In the genomic region with DNA sequence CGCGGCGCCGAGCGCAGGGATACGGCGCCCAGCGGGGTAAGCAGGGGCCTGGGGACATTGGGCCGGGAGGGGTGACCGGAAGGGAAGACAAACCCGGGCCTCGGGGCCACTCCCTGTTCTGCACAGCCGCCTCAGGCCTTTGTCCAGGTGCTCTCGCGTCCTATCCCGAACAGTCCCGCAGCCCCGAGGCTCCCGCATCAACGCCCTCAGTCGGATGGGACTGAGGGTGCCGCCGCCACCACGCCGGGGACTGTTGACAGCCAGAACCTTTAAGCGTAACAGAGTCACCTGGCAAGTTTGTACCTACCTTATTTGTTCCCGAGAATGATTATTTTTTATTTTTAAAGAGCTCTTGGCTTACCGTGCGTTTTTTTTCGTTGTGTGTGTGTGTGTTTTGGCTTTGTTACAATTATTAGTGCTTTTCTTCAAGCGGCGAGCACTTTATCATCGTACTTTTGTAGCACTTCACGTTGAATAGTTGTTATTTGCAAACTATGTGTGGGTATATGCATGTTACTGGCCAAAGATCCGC, we compare ENCODE assay signal across 8 cellular contexts. TPM values are rescaled to one million over a fixed set of nuclear protein-coding genes. Genes with fewer than 3 reads are reported as not detected.
DNase-seq lines count a peak whose midpoint lies in the region; ATAC-seq lines count a peak whose summit lies in the region.

No MANE protein-coding gene starts in this region.

- peak; percentile 43 for DNase-seq in ACHN
- DNase-seq in SJSA1 (ENCODE audit: low read depth in 1 of 2, low spot score in 2 of 2), result no peak
- no peak for DNase-seq in epithelial cell of prostate (ENCODE audit: low read depth, low spot score)
- no peak for DNase-seq in Ammon's horn (ENCODE audit: low spot score)
- DNase-seq in activated gamma-delta T cell (lab: John Stamatoyannopoulos, UW), result no peak

- no peaks in the 10 kb centered on the region for H3K27me3 ChIP-seq in SJSA1 (replicated peaks)
- H3K27me3 ChIP-seq in neuron (ENCODE audit: insufficient read depth, low read length), result no peaks in the 10 kb centered on the region

- ATAC-seq in GM19043 (IDR thresholded peaks at IDR 0.05; ENCODE audit: low read depth, unreplicated experiment) (peak; percentile 17), HG03354 (IDR thresholded peaks at IDR 0.05; ENCODE audit: poor library complexity, severe bottlenecking, unreplicated experiment) (peak; percentile 44)

- no peaks in the 10 kb centered on the region for H3K9me3 ChIP-seq in SJSA1 (replicated peaks)
- no peaks in the 10 kb centered on the region for H3K9me3 ChIP-seq in neuron (ENCODE audit: low read length)

- peaks cover 9% of the 10 kb centered on the region for H3K4me1 ChIP-seq in SJSA1 (replicated peaks)
- H3K4me1 ChIP-seq in neuron (ENCODE audit: insufficient read depth, low read length), result peaks cover 25% of the 10 kb centered on the region

- in situ Hi-C loops in ACHN (cut with HindIII; ENCODE audit: low pct_ligation_motif_present, low pct_unique_long_range_greater_than_20kb, low sequenced_read_pairs), result no loop called here

- peak overlapping the region; percentile 87 for H3K27ac ChIP-seq in SJSA1
- H3K27ac ChIP-seq in epithelial cell of prostate, result peak overlapping the region; percentile 98

- H3K4me3 ChIP-seq in SJSA1 (peak overlapping the region; percentile 98), neuron (ENCODE audit: low read length) (peak overlapping the region; percentile 83)

- H3K36me3 ChIP-seq in SJSA1 (peaks cover 39% of the 10 kb centered on the region), neuron (ENCODE audit: insufficient read depth, low read length) (peaks cover 25% of the 10 kb centered on the region)

- peak overlapping the region; percentile 56 for H2AFZ ChIP-seq in neuron (ENCODE audit: low read depth, low read length)

RNA-seq across cellular contexts. Expression of a gene that starts 0.4 kb away (rescaled TPM):
- 12.1 and 43.4 TPM in 2 replicates for total RNA-seq in SJSA1 (2014; rRNA removed; shearing (Covaris generic))

RNA-seq across cellular contexts. Expression of a gene that starts 0.7 kb away (rescaled TPM):
- 17.6 and 19.6 TPM in 2 replicates for total RNA-seq in SJSA1 (2014; rRNA removed; shearing (Covaris generic))

RNA-seq across cellular contexts. Expression of a gene that starts 34.2 kb away (rescaled TPM):
- total RNA-seq in SJSA1 (2014; rRNA removed; shearing (Covaris generic)), result 14.3 and 18.8 TPM in 2 replicates

RNA-seq across cellular contexts. Expression of a gene that starts 40.5 kb away (rescaled TPM):
- 26.4 and 39.4 TPM in 2 replicates for total RNA-seq in SJSA1 (2014; rRNA removed; shearing (Covaris generic))
